8 cellular contexts compared by ENCODE assay signal in the genomic region with DNA sequence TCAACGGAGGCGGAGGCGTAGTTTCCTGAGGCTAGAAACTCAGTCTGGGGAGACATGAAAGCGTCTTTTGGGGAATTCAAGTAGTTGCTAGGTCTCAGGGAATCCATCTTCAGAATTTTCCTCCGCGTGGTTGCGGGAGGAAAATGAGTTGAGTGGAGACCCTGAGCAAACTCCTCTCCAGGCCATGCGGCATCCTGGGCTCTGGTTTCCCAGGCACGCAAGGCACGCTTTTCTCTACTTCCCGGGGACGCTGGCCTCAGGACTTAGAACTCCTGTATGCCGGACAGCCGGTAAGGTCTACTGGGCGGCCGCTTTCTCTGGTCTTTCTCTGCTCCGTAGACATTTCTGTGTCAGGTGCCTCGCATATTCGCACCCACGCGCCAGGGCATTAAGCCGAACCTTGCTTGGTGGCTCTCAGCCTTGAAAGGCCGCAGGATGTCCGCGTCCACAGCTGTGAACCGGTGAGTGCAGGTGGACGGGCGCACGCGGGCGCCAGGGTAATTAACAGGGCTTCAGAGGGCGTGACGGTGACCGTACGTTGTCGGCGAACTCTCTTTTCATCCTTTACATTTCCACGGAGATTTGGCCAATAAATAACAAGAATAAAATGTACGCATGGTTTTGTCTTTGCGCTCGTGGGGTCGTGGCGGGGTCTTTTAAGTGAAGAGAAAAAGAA. TPM values are rescaled to one million over a fixed set of nuclear protein-coding genes. Genes with fewer than 3 reads are reported as not detected.
DNase-seq lines count a peak whose midpoint lies in the region; ATAC-seq and TF ChIP-seq lines count a peak whose summit lies in the region.

No MANE protein-coding gene starts in this region.

- peak; percentile 63 for DNase-seq in activated effector memory CD4-positive, alpha-beta T cell treated with anti-CD3 and anti-CD28 coated beads, Interleukin-2, amount 50 U/mL, for 16 hours
- DNase-seq in activated effector memory CD4-positive, alpha-beta T cell treated with Interleukin-2 at 50 U/mL for 16 hours, result no peak
- no peak for DNase-seq in adipocyte (ENCODE audit: low read depth)
- DNase-seq in left kidney (ENCODE audit: low read depth, low spot score), result peak; percentile 82
- DNase-seq in tibial nerve (ENCODE audit: low spot score in 2 of 2), result no peak
- DNase-seq in T1000 (lab: John Stamatoyannopoulos, UW), result no peak

- no peaks in the 10 kb centered on the region for H3K36me3 ChIP-seq in adipocyte (ENCODE audit: control insufficient read depth, insufficient read depth, low read length, severe bottlenecking)
- H3K36me3 ChIP-seq in tibial nerve, result no peaks in the 10 kb centered on the region

- no peak for TF ChIP-seq CTCF in tibial nerve (IDR thresholded peaks at IDR 0.05)

- H3K27ac ChIP-seq in tibial nerve, result no peak overlapping the region

- H3K4me1 ChIP-seq in adipocyte (ENCODE audit: control insufficient read depth, insufficient read depth, low read length), result peaks cover 6% of the 10 kb centered on the region
- H3K4me1 ChIP-seq in tibial nerve, result peaks cover 0 to 23% (median 18%) of the 10 kb centered on the region in 4 donors

- TF ChIP-seq EP300 in tibial nerve (IDR thresholded peaks at IDR 0.05), result no peak

- 19% methylated on average over 43 of the region's 43 CpGs for WGBS in tibial nerve, 2 donors

- H3K9me3 ChIP-seq in adipocyte (ENCODE audit: control insufficient read depth, low read length) (no peaks in the 10 kb centered on the region), tibial nerve (no peaks in the 10 kb centered on the region)

- no peak for TF ChIP-seq POLR2A in tibial nerve (IDR thresholded peaks at IDR 0.05)

- no peak overlapping the region for H3K9ac ChIP-seq in adipocyte (ENCODE audit: low read length)

- H3K4me3 ChIP-seq in adipocyte (ENCODE audit: low read length) (peak overlapping the region; percentile 79), tibial nerve (peak overlapping the region; percentile 36 to 59 (median 43))

- H3K27me3 ChIP-seq in adipocyte (replicated peaks; ENCODE audit: control insufficient read depth, insufficient read depth, low read length), result peaks cover 33% of the 10 kb centered on the region
- peaks cover 0 to 65% of the 10 kb centered on the region in 2 donors for H3K27me3 ChIP-seq in tibial nerve

- no peak for ATAC-seq in HG02610 (IDR thresholded peaks at IDR 0.05; ENCODE audit: unreplicated experiment)
- no peak for ATAC-seq in HG03196 (IDR thresholded peaks at IDR 0.05; ENCODE audit: unreplicated experiment)

RNA-seq across cellular contexts. Expression of a gene that starts 1.0 kb away (rescaled TPM):
- total RNA-seq in tibial nerve, result 1 to 10 TPM; 1.3 to 8.7 (median 2.7) TPM

Comparison
In these comparisons a context has a peak if more than half of its experiments do, and no peak if none do; other contexts are left out.
1. DNase-seq: peak in activated effector memory CD4-positive, alpha-beta T cell treated with anti-CD3 and anti-CD28 coated beads, Interleukin-2, amount 50 U/mL, for 16 hours (single experiment) and left kidney (single experiment); none in activated effector memory CD4-positive, alpha-beta T cell treated with Interleukin-2 at 50 U/mL for 16 hours (single experiment), adipocyte (single experiment), tibial nerve (0 of 2) and T1000 (single experiment).